In the genomic region with DNA sequence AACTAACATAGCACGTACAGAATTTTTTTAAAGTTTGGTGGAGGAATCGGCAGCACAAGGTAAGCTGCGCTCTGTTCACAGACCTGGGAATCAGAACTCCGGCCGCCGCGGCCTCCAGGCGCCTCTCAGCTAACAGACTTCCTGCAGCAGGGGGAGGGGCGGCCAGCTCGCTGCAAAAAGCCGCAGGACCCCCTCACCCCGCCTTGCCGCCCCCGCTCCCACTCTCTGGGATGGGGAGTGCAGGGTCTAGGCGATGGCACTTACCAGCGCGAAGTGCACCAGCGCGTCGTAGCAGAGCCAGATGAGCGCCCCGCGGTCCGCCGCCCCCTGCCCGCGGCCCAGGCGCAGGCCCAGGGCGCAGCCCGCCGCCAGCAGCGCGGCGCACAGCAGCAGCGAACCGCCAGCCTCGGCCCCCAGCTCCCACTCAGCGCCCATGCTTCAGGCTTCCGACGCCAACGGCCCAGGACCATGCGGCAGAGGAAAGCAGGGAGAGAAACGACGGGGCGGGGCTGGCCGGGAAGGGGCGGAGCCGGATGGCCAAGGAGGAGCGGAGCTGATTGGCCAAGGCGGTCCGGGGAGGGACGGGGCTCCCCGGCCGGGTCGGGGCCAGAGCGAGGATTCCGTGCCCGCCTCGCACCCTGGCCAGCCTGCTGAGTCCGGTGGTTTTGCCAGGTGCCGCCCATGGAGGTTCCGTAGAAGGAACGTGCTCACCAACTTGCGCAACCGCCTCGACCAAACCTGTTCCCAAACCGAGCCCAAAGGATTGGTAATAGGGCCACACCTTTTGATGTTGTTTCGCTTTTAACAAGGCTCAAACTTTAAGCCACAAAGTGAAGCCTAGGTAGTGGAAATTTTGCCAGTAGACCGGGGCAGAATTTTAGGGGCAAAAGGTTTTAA, we compare ENCODE assay signal across 1 cellular context.
TF ChIP-seq lines count a peak whose summit lies in the region.

A gene (minus strand): TSS at position 497 of the 897 bp plus-strand sequence. CDS start 62 bp downstream, at position 435.

TF ChIP-seq in HepG2, 621 proteins besides CTCF, POLR2A, EP300 and RAD21 (continued from another document and continues in another):
- TF ChIP-seq MAFK (conservative IDR thresholded peaks at IDR 0.05 in 1 of 2, IDR thresholded peaks at IDR 0.05 in 1 of 2; ENCODE audit: low read length in 2 of 2): no peak
- TF ChIP-seq PLRG1 (conservative IDR thresholded peaks at IDR 0.05): no peak
- TF ChIP-seq ZFP36L1 (CRISPR knock-in tag; IDR thresholded peaks at IDR 0.05): peak; percentile 90
- TF ChIP-seq, protein P1, sequence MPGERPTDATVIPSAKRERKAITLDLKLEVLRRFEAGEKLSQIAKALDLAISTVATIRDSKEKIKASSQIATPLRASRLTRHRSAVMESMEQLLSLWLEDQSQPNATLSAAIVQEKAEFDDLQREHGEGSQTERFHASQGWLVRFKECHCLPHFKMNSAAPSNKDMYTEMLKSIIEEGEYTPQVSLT (CRISPR knock-in tag; IDR thresholded peaks at IDR 0.05; ENCODE audit: borderline replicate concordance, low read depth): no peak; the same call in 1 of the 2 replicates
- no peak for TF ChIP-seq ADNP (CRISPR knock-in tag; IDR thresholded peaks at IDR 0.05)
- TF ChIP-seq, protein P2, sequence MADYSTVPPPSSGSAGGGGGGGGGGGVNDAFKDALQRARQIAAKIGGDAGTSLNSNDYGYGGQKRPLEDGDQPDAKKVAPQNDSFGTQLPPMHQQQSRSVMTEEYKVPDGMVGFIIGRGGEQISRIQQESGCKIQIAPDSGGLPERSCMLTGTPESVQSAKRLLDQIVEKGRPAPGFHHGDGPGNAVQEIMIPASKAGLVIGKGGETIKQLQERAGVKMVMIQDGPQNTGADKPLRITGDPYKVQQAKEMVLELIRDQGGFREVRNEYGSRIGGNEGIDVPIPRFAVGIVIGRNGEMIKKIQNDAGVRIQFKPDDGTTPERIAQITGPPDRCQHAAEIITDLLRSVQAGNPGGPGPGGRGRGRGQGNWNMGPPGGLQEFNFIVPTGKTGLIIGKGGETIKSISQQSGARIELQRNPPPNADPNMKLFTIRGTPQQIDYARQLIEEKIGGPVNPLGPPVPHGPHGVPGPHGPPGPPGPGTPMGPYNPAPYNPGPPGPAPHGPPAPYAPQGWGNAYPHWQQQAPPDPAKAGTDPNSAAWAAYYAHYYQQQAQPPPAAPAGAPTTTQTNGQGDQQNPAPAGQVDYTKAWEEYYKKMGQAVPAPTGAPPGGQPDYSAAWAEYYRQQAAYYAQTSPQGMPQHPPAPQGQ (CRISPR knock-in tag; IDR thresholded peaks at IDR 0.05; ENCODE audit: borderline replicate concordance): no peak
- peak; percentile 84; the same call in 1 of the 2 replicates for TF ChIP-seq KLF12 (CRISPR knock-in tag; IDR thresholded peaks at IDR 0.05; ENCODE audit: borderline replicate concordance)
- no peak for TF ChIP-seq ZBTB7B (CRISPR knock-in tag; IDR thresholded peaks at IDR 0.05)
- TF ChIP-seq ZNF879 (CRISPR knock-in tag; IDR thresholded peaks at IDR 0.05): no peak; the same call in 1 of the 2 replicates
- TF ChIP-seq, protein P3, sequence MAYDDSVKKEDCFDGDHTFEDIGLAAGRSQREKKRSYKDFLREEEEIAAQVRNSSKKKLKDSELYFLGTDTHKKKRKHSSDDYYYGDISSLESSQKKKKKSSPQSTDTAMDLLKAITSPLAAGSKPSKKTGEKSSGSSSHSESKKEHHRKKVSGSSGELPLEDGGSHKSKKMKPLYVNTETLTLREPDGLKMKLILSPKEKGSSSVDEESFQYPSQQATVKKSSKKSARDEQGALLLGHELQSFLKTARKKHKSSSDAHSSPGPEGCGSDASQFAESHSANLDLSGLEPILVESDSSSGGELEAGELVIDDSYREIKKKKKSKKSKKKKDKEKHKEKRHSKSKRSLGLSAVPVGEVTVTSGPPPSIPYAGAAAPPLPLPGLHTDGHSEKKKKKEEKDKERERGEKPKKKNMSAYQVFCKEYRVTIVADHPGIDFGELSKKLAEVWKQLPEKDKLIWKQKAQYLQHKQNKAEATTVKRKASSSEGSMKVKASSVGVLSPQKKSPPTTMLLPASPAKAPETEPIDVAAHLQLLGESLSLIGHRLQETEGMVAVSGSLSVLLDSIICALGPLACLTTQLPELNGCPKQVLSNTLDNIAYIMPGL (CRISPR knock-in tag; IDR thresholded peaks at IDR 0.05; ENCODE audit: borderline replicate concordance in 1 of 2, low read depth in 1 of 2): peak; percentile 64 to 78
- TF ChIP-seq ZSCAN22 (CRISPR knock-in tag; IDR thresholded peaks at IDR 0.05): no peak
- TF ChIP-seq ZNF24 (IDR thresholded peaks at IDR 0.05): no peak
- no peak for TF ChIP-seq ZNF550 (CRISPR knock-in tag; IDR thresholded peaks at IDR 0.05; ENCODE audit: borderline replicate concordance)
- TF ChIP-seq SIX4 (CRISPR knock-in tag; IDR thresholded peaks at IDR 0.05): no peak
- no peak for TF ChIP-seq KAT2B (IDR thresholded peaks at IDR 0.05; ENCODE audit: borderline replicate concordance, low read depth, low read length)
- TF ChIP-seq ZKSCAN8 (CRISPR knock-in tag; IDR thresholded peaks at IDR 0.05; ENCODE audit: borderline replicate concordance): no peak
- 0 out of 2 replicates have a peak, but pooled peaks have one; percentile 67 for TF ChIP-seq DNMT3B (CRISPR knock-in tag; conservative IDR thresholded peaks at IDR 0.05)
- TF ChIP-seq CCDC6 (CRISPR knock-in tag; IDR thresholded peaks at IDR 0.05): peak; percentile 77
- TF ChIP-seq, protein P4, sequence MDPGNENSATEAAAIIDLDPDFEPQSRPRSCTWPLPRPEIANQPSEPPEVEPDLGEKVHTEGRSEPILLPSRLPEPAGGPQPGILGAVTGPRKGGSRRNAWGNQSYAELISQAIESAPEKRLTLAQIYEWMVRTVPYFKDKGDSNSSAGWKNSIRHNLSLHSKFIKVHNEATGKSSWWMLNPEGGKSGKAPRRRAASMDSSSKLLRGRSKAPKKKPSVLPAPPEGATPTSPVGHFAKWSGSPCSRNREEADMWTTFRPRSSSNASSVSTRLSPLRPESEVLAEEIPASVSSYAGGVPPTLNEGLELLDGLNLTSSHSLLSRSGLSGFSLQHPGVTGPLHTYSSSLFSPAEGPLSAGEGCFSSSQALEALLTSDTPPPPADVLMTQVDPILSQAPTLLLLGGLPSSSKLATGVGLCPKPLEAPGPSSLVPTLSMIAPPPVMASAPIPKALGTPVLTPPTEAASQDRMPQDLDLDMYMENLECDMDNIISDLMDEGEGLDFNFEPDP (CRISPR knock-in tag; conservative IDR thresholded peaks at IDR 0.05): peak; percentile 80; the same call in 1 of the 2 replicates
- peak; percentile 96 for TF ChIP-seq ZNF232 (CRISPR knock-in tag; IDR thresholded peaks at IDR 0.05; ENCODE audit: borderline replicate concordance)
- 0 out of 2 replicates have a peak, but pooled peaks have one; percentile 44 for TF ChIP-seq ZNF644 (CRISPR knock-in tag; IDR thresholded peaks at IDR 0.05; ENCODE audit: low read depth)
- TF ChIP-seq ZNF775 (CRISPR knock-in tag; IDR thresholded peaks at IDR 0.05; ENCODE audit: borderline replicate concordance): no peak
- TF ChIP-seq, protein P5, sequence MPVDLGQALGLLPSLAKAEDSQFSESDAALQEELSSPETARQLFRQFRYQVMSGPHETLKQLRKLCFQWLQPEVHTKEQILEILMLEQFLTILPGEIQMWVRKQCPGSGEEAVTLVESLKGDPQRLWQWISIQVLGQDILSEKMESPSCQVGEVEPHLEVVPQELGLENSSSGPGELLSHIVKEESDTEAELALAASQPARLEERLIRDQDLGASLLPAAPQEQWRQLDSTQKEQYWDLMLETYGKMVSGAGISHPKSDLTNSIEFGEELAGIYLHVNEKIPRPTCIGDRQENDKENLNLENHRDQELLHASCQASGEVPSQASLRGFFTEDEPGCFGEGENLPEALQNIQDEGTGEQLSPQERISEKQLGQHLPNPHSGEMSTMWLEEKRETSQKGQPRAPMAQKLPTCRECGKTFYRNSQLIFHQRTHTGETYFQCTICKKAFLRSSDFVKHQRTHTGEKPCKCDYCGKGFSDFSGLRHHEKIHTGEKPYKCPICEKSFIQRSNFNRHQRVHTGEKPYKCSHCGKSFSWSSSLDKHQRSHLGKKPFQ (CRISPR knock-in tag; IDR thresholded peaks at IDR 0.05; ENCODE audit: insufficient replicate concordance): no peak
- TF ChIP-seq, protein P6, sequence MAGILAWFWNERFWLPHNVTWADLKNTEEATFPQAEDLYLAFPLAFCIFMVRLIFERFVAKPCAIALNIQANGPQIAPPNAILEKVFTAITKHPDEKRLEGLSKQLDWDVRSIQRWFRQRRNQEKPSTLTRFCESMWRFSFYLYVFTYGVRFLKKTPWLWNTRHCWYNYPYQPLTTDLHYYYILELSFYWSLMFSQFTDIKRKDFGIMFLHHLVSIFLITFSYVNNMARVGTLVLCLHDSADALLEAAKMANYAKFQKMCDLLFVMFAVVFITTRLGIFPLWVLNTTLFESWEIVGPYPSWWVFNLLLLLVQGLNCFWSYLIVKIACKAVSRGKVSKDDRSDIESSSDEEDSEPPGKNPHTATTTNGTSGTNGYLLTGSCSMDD (CRISPR knock-in tag; IDR thresholded peaks at IDR 0.05): no peak
- 0 out of 2 replicates have a peak, but pooled peaks have one; percentile 26 for TF ChIP-seq ZNF543 (CRISPR knock-in tag; IDR thresholded peaks at IDR 0.05)
- no peak for TF ChIP-seq ZNF3 (CRISPR knock-in tag; IDR thresholded peaks at IDR 0.05)
- TF ChIP-seq, protein P7, sequence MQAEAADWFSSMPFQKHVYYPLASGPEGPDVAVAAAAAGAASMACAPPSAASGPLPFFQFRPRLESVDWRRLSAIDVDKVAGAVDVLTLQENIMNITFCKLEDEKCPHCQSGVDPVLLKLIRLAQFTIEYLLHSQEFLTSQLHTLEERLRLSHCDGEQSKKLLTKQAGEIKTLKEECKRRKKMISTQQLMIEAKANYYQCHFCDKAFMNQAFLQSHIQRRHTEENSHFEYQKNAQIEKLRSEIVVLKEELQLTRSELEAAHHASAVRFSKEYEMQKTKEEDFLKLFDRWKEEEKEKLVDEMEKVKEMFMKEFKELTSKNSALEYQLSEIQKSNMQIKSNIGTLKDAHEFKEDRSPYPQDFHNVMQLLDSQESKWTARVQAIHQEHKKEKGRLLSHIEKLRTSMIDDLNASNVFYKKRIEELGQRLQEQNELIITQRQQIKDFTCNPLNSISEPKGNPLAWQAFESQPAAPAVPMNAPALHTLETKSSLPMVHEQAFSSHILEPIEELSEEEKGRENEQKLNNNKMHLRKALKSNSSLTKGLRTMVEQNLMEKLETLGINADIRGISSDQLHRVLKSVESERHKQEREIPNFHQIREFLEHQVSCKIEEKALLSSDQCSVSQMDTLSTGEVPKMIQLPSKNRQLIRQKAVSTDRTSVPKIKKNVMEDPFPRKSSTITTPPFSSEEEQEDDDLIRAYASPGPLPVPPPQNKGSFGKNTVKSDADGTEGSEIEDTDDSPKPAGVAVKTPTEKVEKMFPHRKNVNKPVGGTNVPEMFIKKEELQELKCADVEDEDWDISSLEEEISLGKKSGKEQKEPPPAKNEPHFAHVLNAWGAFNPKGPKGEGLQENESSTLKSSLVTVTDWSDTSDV (CRISPR knock-in tag; IDR thresholded peaks at IDR 0.05): no peak
- TF ChIP-seq, protein P8, sequence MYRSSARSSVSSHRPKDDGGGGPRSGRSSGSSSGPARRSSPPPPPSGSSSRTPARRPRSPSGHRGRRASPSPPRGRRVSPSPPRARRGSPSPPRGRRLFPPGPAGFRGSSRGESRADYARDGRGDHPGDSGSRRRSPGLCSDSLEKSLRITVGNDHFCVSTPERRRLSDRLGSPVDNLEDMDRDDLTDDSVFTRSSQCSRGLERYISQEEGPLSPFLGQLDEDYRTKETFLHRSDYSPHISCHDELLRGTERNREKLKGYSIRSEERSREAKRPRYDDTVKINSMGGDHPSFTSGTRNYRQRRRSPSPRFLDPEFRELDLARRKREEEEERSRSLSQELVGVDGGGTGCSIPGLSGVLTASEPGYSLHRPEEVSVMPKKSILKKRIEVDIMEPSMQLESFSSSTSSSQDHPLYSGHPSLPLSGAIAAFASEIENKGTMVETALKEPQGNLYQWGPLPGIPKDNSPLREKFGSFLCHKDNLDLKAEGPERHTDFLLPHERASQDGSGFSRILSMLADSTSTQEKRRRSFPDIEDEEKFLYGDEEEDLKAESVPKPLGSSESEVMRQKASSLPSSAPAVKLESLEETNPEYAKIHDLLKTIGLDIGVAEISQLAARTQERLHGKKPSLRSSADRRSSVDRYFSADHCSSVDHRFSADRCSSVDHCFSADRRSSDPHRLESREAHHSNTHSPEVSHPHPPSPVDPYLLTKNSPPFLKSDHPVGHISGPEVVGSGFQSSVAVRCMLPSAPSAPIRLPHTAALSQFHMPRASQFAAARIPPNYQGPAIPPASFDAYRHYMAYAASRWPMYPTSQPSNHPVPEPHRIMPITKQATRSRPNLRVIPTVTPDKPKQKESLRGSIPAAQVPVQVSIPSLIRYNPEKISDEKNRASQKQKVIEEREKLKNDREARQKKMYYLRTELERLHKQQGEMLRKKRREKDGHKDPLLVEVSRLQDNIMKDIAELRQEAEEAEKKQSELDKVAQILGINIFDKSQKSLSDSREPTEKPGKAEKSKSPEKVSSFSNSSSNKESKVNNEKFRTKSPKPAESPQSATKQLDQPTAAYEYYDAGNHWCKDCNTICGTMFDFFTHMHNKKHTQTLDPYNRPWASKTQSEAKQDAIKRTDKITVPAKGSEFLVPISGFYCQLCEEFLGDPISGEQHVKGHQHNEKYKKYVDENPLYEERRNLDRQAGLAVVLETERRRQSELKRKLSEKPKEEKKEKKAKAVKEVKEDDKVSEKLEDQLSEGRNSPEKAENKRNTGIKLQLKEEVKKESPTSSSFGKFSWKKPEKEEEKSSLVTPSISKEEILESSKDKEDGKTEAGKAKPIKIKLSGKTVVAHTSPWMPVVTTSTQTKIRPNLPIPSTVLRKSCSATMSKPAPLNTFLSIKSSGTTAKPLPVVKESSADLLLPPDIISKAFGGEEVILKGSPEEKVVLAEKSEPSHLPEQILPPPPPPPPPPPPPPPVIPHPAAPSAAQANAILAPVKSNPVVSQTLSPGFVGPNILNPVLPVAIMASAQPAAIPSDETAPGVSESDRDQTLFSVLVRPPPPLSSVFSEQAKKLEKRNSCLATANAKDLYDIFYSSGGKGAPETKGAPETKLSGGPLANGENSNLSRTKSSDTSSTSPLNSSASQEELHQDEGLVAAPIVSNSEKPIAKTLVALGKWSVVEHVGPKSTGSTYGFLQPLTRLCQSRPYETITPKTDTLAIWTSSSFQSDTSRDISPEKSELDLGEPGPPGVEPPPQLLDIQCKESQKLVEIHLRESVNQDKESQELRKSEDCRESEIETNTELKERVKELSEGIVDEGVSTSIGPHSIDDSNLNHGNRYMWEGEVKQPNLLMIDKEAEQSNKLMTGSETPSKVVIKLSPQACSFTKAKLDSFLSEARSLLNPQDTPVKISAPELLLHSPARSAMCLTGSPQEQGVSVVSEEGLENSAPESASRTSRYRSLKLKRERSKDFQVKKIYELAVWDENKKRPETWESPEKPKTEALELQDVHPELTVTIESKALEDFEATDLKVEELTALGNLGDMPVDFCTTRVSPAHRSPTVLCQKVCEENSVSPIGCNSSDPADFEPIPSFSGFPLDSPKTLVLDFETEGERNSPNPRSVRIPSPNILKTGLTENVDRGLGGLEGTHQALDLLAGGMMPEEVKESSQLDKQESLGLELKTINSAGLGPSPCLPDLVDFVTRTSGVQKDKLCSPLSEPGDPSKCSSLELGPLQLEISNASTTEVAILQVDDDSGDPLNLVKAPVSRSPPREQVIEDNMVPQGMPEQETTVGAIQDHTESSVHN (CRISPR knock-in tag; IDR thresholded peaks at IDR 0.05): peak; percentile 81; the same call in 1 of the 2 replicates
- TF ChIP-seq ZNF782 (CRISPR knock-in tag; IDR thresholded peaks at IDR 0.05; ENCODE audit: borderline replicate concordance): peak; percentile 51
- TF ChIP-seq AGO1 (IDR thresholded peaks at IDR 0.05; ENCODE audit: low read depth, low read length, poor library complexity, severe bottlenecking): no peak
